In the genomic region with DNA sequence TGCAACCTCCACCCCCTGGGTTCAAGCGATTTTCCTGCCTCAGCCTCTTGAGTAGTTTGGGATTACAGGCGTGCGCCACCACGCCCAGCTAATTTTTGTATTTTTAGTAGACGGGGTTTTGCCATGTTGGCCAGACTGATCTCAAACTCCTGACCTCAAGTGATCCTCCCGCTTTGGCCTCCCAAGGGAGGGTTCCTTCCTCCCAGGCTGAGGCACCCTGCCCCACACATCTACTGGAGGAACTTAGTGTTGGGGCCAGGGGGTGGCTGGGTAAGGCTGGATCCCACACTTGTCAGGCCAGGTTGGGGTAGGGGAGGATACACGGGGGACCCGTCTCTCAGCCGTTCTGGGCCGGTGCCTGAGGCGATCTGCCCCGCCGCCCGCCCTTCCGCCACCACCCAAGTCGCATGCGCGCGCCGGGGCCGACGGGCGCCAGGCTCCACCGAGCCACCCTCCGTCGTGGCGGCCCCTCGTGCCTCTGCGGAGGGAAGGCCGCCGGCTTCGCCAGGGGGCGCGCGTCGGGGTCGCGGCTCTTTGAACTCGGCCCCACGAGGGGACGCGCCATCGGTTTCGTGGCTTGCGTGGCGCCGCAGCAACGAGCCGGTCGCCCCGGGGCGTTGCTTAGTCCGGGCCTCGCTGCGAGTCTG, we compare ENCODE assay signal across 8 cellular contexts. TPM values are rescaled to one million over a fixed set of nuclear protein-coding genes. Genes with fewer than 3 reads are reported as not detected.
DNase-seq lines count a peak whose midpoint lies in the region; ATAC-seq and TF ChIP-seq lines count a peak whose summit lies in the region.

No MANE protein-coding gene starts in this region.

- peak overlapping the region; percentile 65 for H3K9ac ChIP-seq in neural cell (ENCODE audit: low read length)

- H3K27ac Mint-ChIP-seq in activated CD4-positive, alpha-beta T cell treated with anti-CD3 and anti-CD28 coated beads, Interleukin-2, amount 10 ng/mL, durations not matched to agents 24 days and 14 days, result peak overlapping the region; percentile 96
- peak overlapping the region; percentile 94 for H3K27ac Mint-ChIP-seq in activated B cell treated with CpG ODN at 0.5 μM for 24 hours

- H3K4me2 ChIP-seq in neural cell (ENCODE audit: low read length), result no peak overlapping the region

- H3K36me3 Mint-ChIP-seq in activated CD4-positive, alpha-beta T cell treated with anti-CD3 and anti-CD28 coated beads, Interleukin-2, amount 10 ng/mL, durations not matched to agents 24 days and 14 days (ENCODE audit: low read depth), result no peaks in the 10 kb centered on the region
- H3K36me3 Mint-ChIP-seq in activated B cell treated with CpG ODN at 0.5 μM for 24 hours (ENCODE audit: low read depth), result peaks cover 12% of the 10 kb centered on the region

- TF ChIP-seq EP300 in neural cell (conservative IDR thresholded peaks at IDR 0.05; ENCODE audit: poor library complexity, severe bottlenecking), result no peak

- peak overlapping the region; percentile 40 to 85 (median 73) for H3K4me3 ChIP-seq in esophagus squamous epithelium
- peak overlapping the region; percentile 72 for H3K4me3 ChIP-seq in neural cell (ENCODE audit: low read length)

- H2AFZ ChIP-seq in neural cell (ENCODE audit: low read depth, low read length), result peak overlapping the region; percentile 76

- peak in 2 of 4 donors; percentile 24 to 47 for TF ChIP-seq POLR2A in esophagus squamous epithelium (IDR thresholded peaks at IDR 0.05)

- POLR2A ChIA-PET in activated B cell treated with CpG ODN at 0.5 μM for 24 hours (lab: Charles Lee), result interaction anchor here (0.7 to 10.0 kb wide), 18 partner anchors 10 to 209 kb away, joined by 3 to 308 read pairs (median 6); a partner anchor contains a TSS

- H3K36me3 ChIP-seq in esophagus squamous epithelium (no peaks in the 10 kb centered on the region), neural cell (ENCODE audit: insufficient read depth, low read length) (no peaks in the 10 kb centered on the region)

- H3K27ac ChIP-seq in esophagus squamous epithelium (peak overlapping the region; percentile 83 to 95 (median 92)), neural cell (ENCODE audit: low read length) (no peak overlapping the region)

- intact Hi-C loops in activated CD4-positive, alpha-beta T cell treated with anti-CD3 and anti-CD28 coated beads, Interleukin-2, amount 10 ng/mL, durations not matched to agents 24 days and 14 days (cut with micrococcal nuclease), result loop anchor here (1.0 to 10.0 kb wide), 9 partner anchors 17 to 227 kb away; a partner anchor contains a TSS
- intact Hi-C loops in activated B cell treated with CpG ODN at 0.5 μM for 24 hours (cut with micrococcal nuclease) (loop anchor here (1.0 to 10.0 kb wide), 19 partner anchors 15 to 571 kb away; a partner anchor contains a TSS), esophagus squamous epithelium (cut with DNase I) (no loop called here)

- H3K4me1 ChIP-seq in esophagus squamous epithelium, result peaks cover 20 to 45% (median 22%) of the 10 kb centered on the region in 3 donors

- H3K27me3 ChIP-seq in esophagus squamous epithelium (no peaks in the 10 kb centered on the region), neural cell (ENCODE audit: insufficient read depth, low read depth, low read length) (no peaks in the 10 kb centered on the region)

- no peaks in the 10 kb centered on the region for H4K20me1 ChIP-seq in neural cell (ENCODE audit: insufficient read depth)

- H3K9me3 ChIP-seq in esophagus squamous epithelium, result no peaks in the 10 kb centered on the region
- no peaks in the 10 kb centered on the region for H3K9me3 ChIP-seq in neural cell (ENCODE audit: low read length)

- no peaks in the 10 kb centered on the region for H3K9me3 Mint-ChIP-seq in activated CD4-positive, alpha-beta T cell treated with anti-CD3 and anti-CD28 coated beads, Interleukin-2, amount 10 ng/mL, durations not matched to agents 24 days and 14 days
- no peaks in the 10 kb centered on the region for H3K9me3 Mint-ChIP-seq in activated B cell treated with CpG ODN at 0.5 μM for 24 hours

- H3K9me2 ChIP-seq in neural cell (ENCODE audit: insufficient read depth, low read length), result no peaks in the 10 kb centered on the region

- TF ChIP-seq CTCF in activated B cell treated with CpG ODN at 0.5 μM for 24 hours (IDR thresholded peaks at IDR 0.05), result no peak
- no peak for TF ChIP-seq CTCF in esophagus squamous epithelium (IDR thresholded peaks at IDR 0.05)
- no peak for TF ChIP-seq CTCF in neural cell (IDR thresholded peaks at IDR 0.05; ENCODE audit: poor library complexity, severe bottlenecking)

- CTCF ChIA-PET in activated B cell treated with CpG ODN at 0.5 μM for 24 hours (lab: Charles Lee), result interaction anchor here (0.7 to 1.9 kb wide), 5 partner anchors 22 to 227 kb away, joined by 3 to 9 read pairs (median 4); a partner anchor contains a TSS

- peak overlapping the region; percentile 88 for H3K4me3 Mint-ChIP-seq in activated CD4-positive, alpha-beta T cell treated with anti-CD3 and anti-CD28 coated beads, Interleukin-2, amount 10 ng/mL, durations not matched to agents 24 days and 14 days
- H3K4me3 Mint-ChIP-seq in activated B cell treated with CpG ODN at 0.5 μM for 24 hours, result peak overlapping the region; percentile 80

- no peak for TF ChIP-seq RAD21 in neural cell (conservative IDR thresholded peaks at IDR 0.05)

- WGBS in esophagus squamous epithelium, 2 donors, result 20 to 47% methylated on average over 3 to 13 of the region's 55 CpGs

- peak; percentile 30 for ATAC-seq in GM21528 (IDR thresholded peaks at IDR 0.05; ENCODE audit: low FRiP score, unreplicated experiment)
- peak; percentile 18 for ATAC-seq in activated B cell treated with CpG ODN at 0.5 μM for 24 hours (ENCODE audit: low read depth)

- DNase-seq in activated CD4-positive, alpha-beta T cell treated with anti-CD3 and anti-CD28 coated beads, Interleukin-2, amount 10 ng/mL, durations not matched to agents 24 days and 14 days, result peak; percentile 89
- DNase-seq in activated CD4-positive, alpha-beta T cell treated with anti-CD3 and anti-CD28 coated beads, Interleukin-2, amount 50 U/mL, for 4 hours, result no peak
- DNase-seq in HuH-7.5 (ENCODE audit: low spot score) (peak; percentile 55), activated B cell treated with CpG ODN at 0.5 μM for 24 hours (peak; percentile 84), esophagus squamous epithelium (lab: John Stamatoyannopoulos, UW) (no peak), NCI-H2107 (lab: John Stamatoyannopoulos, UW) (no peak)

- H3K27me3 Mint-ChIP-seq in activated CD4-positive, alpha-beta T cell treated with anti-CD3 and anti-CD28 coated beads, Interleukin-2, amount 10 ng/mL, durations not matched to agents 24 days and 14 days, result no peaks in the 10 kb centered on the region
- H3K27me3 Mint-ChIP-seq in activated B cell treated with CpG ODN at 0.5 μM for 24 hours, result no peaks in the 10 kb centered on the region

- peaks cover 49% of the 10 kb centered on the region for H3K4me1 Mint-ChIP-seq in activated CD4-positive, alpha-beta T cell treated with anti-CD3 and anti-CD28 coated beads, Interleukin-2, amount 10 ng/mL, durations not matched to agents 24 days and 14 days
- peaks cover 57% of the 10 kb centered on the region for H3K4me1 Mint-ChIP-seq in activated B cell treated with CpG ODN at 0.5 μM for 24 hours

- no peaks in the 10 kb centered on the region for H3F3A ChIP-seq in neural cell (ENCODE audit: insufficient read depth, low read length, poor library complexity, severe bottlenecking)

- no peaks in the 10 kb centered on the region for H3K79me2 ChIP-seq in neural cell (replicated peaks; ENCODE audit: insufficient read depth, low read length)

TF ChIP-seq in neural cell, 6 proteins besides CTCF, POLR2A, EP300 and RAD21 (continues in another document):
- no peak for TF ChIP-seq EZH2 (IDR thresholded peaks at IDR 0.05; ENCODE audit: borderline replicate concordance, insufficient read depth, low read length, poor library complexity, severe bottlenecking)
- no peak for TF ChIP-seq TAF1 (IDR thresholded peaks at IDR 0.05; ENCODE audit: low read depth)
- TF ChIP-seq SMC3 (conservative IDR thresholded peaks at IDR 0.05; ENCODE audit: poor library complexity), result no peak
- TF ChIP-seq MXI1 (conservative IDR thresholded peaks at IDR 0.05; ENCODE audit: poor library complexity, severe bottlenecking), result no peak

RNA-seq across cellular contexts. Expression of a gene that starts 15.9 kb away (rescaled TPM):
- total RNA-seq in activated CD4-positive, alpha-beta T cell treated with anti-CD3 and anti-CD28 coated beads, Interleukin-2, amount 10 ng/mL, durations not matched to agents 24 days and 14 days, result 0.30 TPM in 1 of 2 replicates, not detected in the other
- total RNA-seq in activated B cell treated with CpG ODN at 0.5 μM for 24 hours (0.44 TPM in 1 of 2 replicates, not detected in the other), esophagus squamous epithelium (10 to 100 TPM; 25.1 to 62.1 (median 55.9) TPM)
- not detected in 2 replicates for polyA plus RNA-seq in neural cell
- polyA minus RNA-seq in neural cell, result not detected in 2 replicates

RNA-seq across cellular contexts. Expression of a gene that starts 23.3 kb away (rescaled TPM):
- total RNA-seq in activated CD4-positive, alpha-beta T cell treated with anti-CD3 and anti-CD28 coated beads, Interleukin-2, amount 10 ng/mL, durations not matched to agents 24 days and 14 days, result 29.8 and 33.4 TPM in 2 replicates
- total RNA-seq in activated B cell treated with CpG ODN at 0.5 μM for 24 hours, result 42.2 and 45.7 TPM in 2 replicates
- total RNA-seq in esophagus squamous epithelium, result 10 to 100 TPM; 44.4 to 55.2 (median 53.2) TPM
- polyA plus RNA-seq in neural cell, result 104 and 106 TPM in 2 replicates
- 23.6 and 24.3 TPM in 2 replicates for polyA minus RNA-seq in neural cell

RNA-seq across cellular contexts. Expression of a gene that starts 53.8 kb away (rescaled TPM):
- total RNA-seq in activated CD4-positive, alpha-beta T cell treated with anti-CD3 and anti-CD28 coated beads, Interleukin-2, amount 10 ng/mL, durations not matched to agents 24 days and 14 days, result 3.1 and 4.3 TPM in 2 replicates
- total RNA-seq in activated B cell treated with CpG ODN at 0.5 μM for 24 hours (4.4 and 7.1 TPM in 2 replicates), esophagus squamous epithelium (100 to 1,000 TPM in 1 of 4 donors, 10 to 100 TPM in 3; 75.2 to 170 (median 86.5) TPM)
- polyA plus RNA-seq in neural cell, result 8.7 and 16.0 TPM in 2 replicates
- polyA minus RNA-seq in neural cell, result 20.1 and 21.9 TPM in 2 replicates

Comparison
In these comparisons a context has a peak if more than half of its experiments do, and no peak if none do; other contexts are left out.
1. DNase-seq: peak in activated CD4-positive, alpha-beta T cell treated with anti-CD3 and anti-CD28 coated beads, Interleukin-2, amount 10 ng/mL, durations not matched to agents 24 days and 14 days (single experiment), HuH-7.5 (single experiment) and activated B cell treated with CpG ODN at 0.5 μM for 24 hours (single experiment); none in activated CD4-positive, alpha-beta T cell treated with anti-CD3 and anti-CD28 coated beads, Interleukin-2, amount 50 U/mL, for 4 hours (0 of 2), esophagus squamous epithelium (single experiment) and NCI-H2107 (single experiment).
2. RNA of a gene that starts 15.9 kb away (total RNA-seq): 25.1 to 62.1 TPM in esophagus squamous epithelium; 0.44 TPM in activated B cell treated with CpG ODN at 0.5 μM for 24 hours and 0.30 TPM in activated CD4-positive, alpha-beta T cell treated with anti-CD3 and anti-CD28 coated beads, Interleukin-2, amount 10 ng/mL, durations not matched to agents 24 days and 14 days; every median in the first group is over 10 times any median in the second.